Comparison of ENCODE assay signal across 8 cellular contexts in genomic region chr13:30739646-30740642, GRCh38. TPM values are rescaled to one million over a fixed set of nuclear protein-coding genes. Genes with fewer than 3 reads are reported as not detected.
DNase-seq lines count a peak whose midpoint lies in the region; ATAC-seq and TF ChIP-seq lines count a peak whose summit lies in the region.

No MANE protein-coding gene starts in this region.

- H3K79me2 ChIP-seq in DND-41 (ENCODE audit: insufficient read depth, low read length) (no peaks in the 10 kb centered on the region), GM23338 (replicated peaks; ENCODE audit: insufficient read depth) (no peaks in the 10 kb centered on the region), MM.1S (ENCODE audit: low read length) (no peaks in the 10 kb centered on the region)

- DNase-seq in DND-41 (peak; percentile 17), GM23338 (ENCODE audit: low spot score) (no peak), NOMO-1 (lab: John Stamatoyannopoulos, UW; ENCODE audit: unreplicated experiment in 2 of 2) (peak; percentile 67 to 89), activated T-cell treated with anti-CD3 and anti-CD28 coated beads for 48 hours (ENCODE audit: low read depth) (peak; percentile 48), glutamatergic neuron (no peak), MM.1S (no peak)
- peak; percentile 26 for DNase-seq in stimulated activated CD8-positive, alpha-beta memory T cell treated with anti-CD3 and anti-CD28 coated beads, Interleukin-12 subunit alpha, Interleukin-12 subunit beta, amount 100 ng/mL, for 24 hours (ENCODE audit: extremely low read depth)

- no peak overlapping the region for H3K4me3 Mint-ChIP-seq in GM23338
- H3K4me3 Mint-ChIP-seq in glutamatergic neuron (ENCODE audit: unreplicated experiment), result no peak overlapping the region

- H3K4me2 ChIP-seq in DND-41 (ENCODE audit: insufficient read depth, low read length) (no peak overlapping the region), GM23338 (no peak overlapping the region), MM.1S (ENCODE audit: low read depth, low read length) (no peak overlapping the region)

- H3K27me3 ChIP-seq in DND-41 (ENCODE audit: insufficient read depth, low read length, poor library complexity) (no peaks in the 10 kb centered on the region), GM23338 (ENCODE audit: insufficient read depth) (no peaks in the 10 kb centered on the region), MM.1S (replicated peaks; ENCODE audit: insufficient read depth, low read length) (no peaks in the 10 kb centered on the region)

- H3K27me3 Mint-ChIP-seq in GM23338 (ENCODE audit: insufficient read depth, low read depth, poor library complexity), result peaks cover 1% of the 10 kb centered on the region
- peaks cover 8% of the 10 kb centered on the region for H3K27me3 Mint-ChIP-seq in glutamatergic neuron (ENCODE audit: unreplicated experiment)

- no peaks in the 10 kb centered on the region for H4K20me1 ChIP-seq in DND-41 (ENCODE audit: insufficient read depth, low read length)
- H4K20me1 ChIP-seq in GM23338 (replicated peaks; ENCODE audit: insufficient read depth), result no peaks in the 10 kb centered on the region
- H4K20me1 ChIP-seq in MM.1S (ENCODE audit: insufficient read depth, low read length), result no peaks in the 10 kb centered on the region

- H3K4me3 ChIP-seq in DND-41 (ENCODE audit: low read depth in 1 of 2, low read length in 2 of 2) (no peak overlapping the region), GM23338 (no peak overlapping the region), MM.1S (ENCODE audit: low read length) (no peak overlapping the region)

- H2AFZ ChIP-seq in DND-41 (ENCODE audit: low read depth, low read length) (no peak overlapping the region), GM23338 (peak overlapping the region; percentile 87; the same call in 1 of the 2 replicates), MM.1S (ENCODE audit: low read length) (no peak overlapping the region)

- H3K9ac ChIP-seq in DND-41 (ENCODE audit: low read depth, low read length) (no peak overlapping the region), MM.1S (ENCODE audit: low read length) (no peak overlapping the region)

- no peaks in the 10 kb centered on the region; the same call in 1 of the 2 replicates for H3K36me3 ChIP-seq in DND-41 (ENCODE audit: insufficient read depth, low read length)
- H3K36me3 ChIP-seq in GM23338 (ENCODE audit: insufficient read depth), result no peaks in the 10 kb centered on the region
- H3K36me3 ChIP-seq in MM.1S (replicated peaks; ENCODE audit: insufficient read depth, low read length), result no peaks in the 10 kb centered on the region

- ATAC-seq in DND-41 (ENCODE audit: insufficient read depth, low read depth) (no peak), GM23338 (peak; percentile 27; the same call in 2 of the 3 replicates), GM21576 (IDR thresholded peaks at IDR 0.05; ENCODE audit: unreplicated experiment) (no peak)

- TF ChIP-seq CTCF in DND-41 (IDR thresholded peaks at IDR 0.05; ENCODE audit: borderline replicate concordance, extremely low read depth, low read length, poor library complexity, severe bottlenecking) (no peak), GM23338 (conservative IDR thresholded peaks at IDR 0.05; ENCODE audit: low read depth in 2 of 2) (no peak), glutamatergic neuron (IDR thresholded peaks at IDR 0.05; ENCODE audit: partially characterized antibody, unreplicated experiment) (no peak), MM.1S (IDR thresholded peaks at IDR 0.05; ENCODE audit: low read length) (no peak)

- H3K27ac ChIP-seq in DND-41 (ENCODE audit: low read length), result no peak overlapping the region
- H3K27ac ChIP-seq in GM23338 (ENCODE audit: low read depth), result no peak overlapping the region
- no peak overlapping the region for H3K27ac ChIP-seq in MM.1S (ENCODE audit: low read length)

- H3K4me1 ChIP-seq in DND-41 (ENCODE audit: insufficient read depth, low read length) (peaks cover 65% of the 10 kb centered on the region), GM23338 (ENCODE audit: insufficient read depth) (peaks cover 4% of the 10 kb centered on the region; the same call in 1 of the 2 replicates), MM.1S (ENCODE audit: low read length) (peaks cover 48% of the 10 kb centered on the region)

- H3K9me3 ChIP-seq in DND-41 (ENCODE audit: insufficient read depth, low read length, severe bottlenecking), result no peaks in the 10 kb centered on the region
- no peaks in the 10 kb centered on the region for H3K9me3 ChIP-seq in MM.1S (replicated peaks; ENCODE audit: insufficient read depth, low read length)

- H3K36me3 Mint-ChIP-seq in GM23338 (ENCODE audit: low read depth), result no peaks in the 10 kb centered on the region
- H3K36me3 Mint-ChIP-seq in glutamatergic neuron (ENCODE audit: unreplicated experiment), result no peaks in the 10 kb centered on the region

- H3K9me2 ChIP-seq in GM23338 (ENCODE audit: insufficient read depth) (peaks cover 8% of the 10 kb centered on the region; the same call in 1 of the 2 replicates), MM.1S (replicated peaks; ENCODE audit: insufficient read depth, low read length) (no peaks in the 10 kb centered on the region)

- H3K27ac Mint-ChIP-seq in GM23338, result no peak overlapping the region
- peak overlapping the region; percentile 0 for H3K27ac Mint-ChIP-seq in glutamatergic neuron (ENCODE audit: unreplicated experiment)

- H3F3A ChIP-seq in GM23338 (replicated peaks; ENCODE audit: low read depth) (no peaks in the 10 kb centered on the region), MM.1S (ENCODE audit: insufficient read depth, low read length) (peaks cover 8% of the 10 kb centered on the region)

- H3K9me3 Mint-ChIP-seq in GM23338 (no peaks in the 10 kb centered on the region), glutamatergic neuron (ENCODE audit: unreplicated experiment) (peaks cover 5% of the 10 kb centered on the region)

- peaks cover 26% of the 10 kb centered on the region for H3K4me1 Mint-ChIP-seq in GM23338
- H3K4me1 Mint-ChIP-seq in glutamatergic neuron (ENCODE audit: low read depth, unreplicated experiment), result peaks cover 44% of the 10 kb centered on the region

TF ChIP-seq in GM23338, 12 proteins besides CTCF, POLR2A, EP300 and RAD21 (continues in another document):
- TF ChIP-seq POLR2AphosphoS5 (IDR thresholded peaks at IDR 0.05; ENCODE audit: low read depth), result no peak
- TF ChIP-seq, protein P1, sequence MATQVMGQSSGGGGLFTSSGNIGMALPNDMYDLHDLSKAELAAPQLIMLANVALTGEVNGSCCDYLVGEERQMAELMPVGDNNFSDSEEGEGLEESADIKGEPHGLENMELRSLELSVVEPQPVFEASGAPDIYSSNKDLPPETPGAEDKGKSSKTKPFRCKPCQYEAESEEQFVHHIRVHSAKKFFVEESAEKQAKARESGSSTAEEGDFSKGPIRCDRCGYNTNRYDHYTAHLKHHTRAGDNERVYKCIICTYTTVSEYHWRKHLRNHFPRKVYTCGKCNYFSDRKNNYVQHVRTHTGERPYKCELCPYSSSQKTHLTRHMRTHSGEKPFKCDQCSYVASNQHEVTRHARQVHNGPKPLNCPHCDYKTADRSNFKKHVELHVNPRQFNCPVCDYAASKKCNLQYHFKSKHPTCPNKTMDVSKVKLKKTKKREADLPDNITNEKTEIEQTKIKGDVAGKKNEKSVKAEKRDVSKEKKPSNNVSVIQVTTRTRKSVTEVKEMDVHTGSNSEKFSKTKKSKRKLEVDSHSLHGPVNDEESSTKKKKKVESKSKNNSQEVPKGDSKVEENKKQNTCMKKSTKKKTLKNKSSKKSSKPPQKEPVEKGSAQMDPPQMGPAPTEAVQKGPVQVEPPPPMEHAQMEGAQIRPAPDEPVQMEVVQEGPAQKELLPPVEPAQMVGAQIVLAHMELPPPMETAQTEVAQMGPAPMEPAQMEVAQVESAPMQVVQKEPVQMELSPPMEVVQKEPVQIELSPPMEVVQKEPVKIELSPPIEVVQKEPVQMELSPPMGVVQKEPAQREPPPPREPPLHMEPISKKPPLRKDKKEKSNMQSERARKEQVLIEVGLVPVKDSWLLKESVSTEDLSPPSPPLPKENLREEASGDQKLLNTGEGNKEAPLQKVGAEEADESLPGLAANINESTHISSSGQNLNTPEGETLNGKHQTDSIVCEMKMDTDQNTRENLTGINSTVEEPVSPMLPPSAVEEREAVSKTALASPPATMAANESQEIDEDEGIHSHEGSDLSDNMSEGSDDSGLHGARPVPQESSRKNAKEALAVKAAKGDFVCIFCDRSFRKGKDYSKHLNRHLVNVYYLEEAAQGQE (IDR thresholded peaks at IDR 0.05; ENCODE audit: unreplicated experiment), result no peak

RNA-seq across cellular contexts. Expression of gene ALOX5AP, which starts 4.6 kb away (rescaled TPM):
- total RNA-seq in GM23338 (2014; rRNA removed; shearing (Covaris generic)), result not detected in 2 replicates
- polyA plus RNA-seq in GM23338 (2016; fragmentation: Nextera tagmentation; extraction: Ambion mirVana), result 0.23 TPM in 1 of 2 replicates, not detected in the other
- total RNA-seq in glutamatergic neuron (ENCODE audit: unreplicated experiment), result 0.81 TPM

Comparison
In these comparisons a context has a peak if more than half of its experiments do, and no peak if none do; other contexts are left out.
1. DNase-seq: peak in DND-41 (single experiment), NOMO-1 (2 of 2), activated T-cell treated with anti-CD3 and anti-CD28 coated beads for 48 hours (single experiment) and stimulated activated CD8-positive, alpha-beta memory T cell treated with anti-CD3 and anti-CD28 coated beads, Interleukin-12 subunit alpha, Interleukin-12 subunit beta, amount 100 ng/mL, for 24 hours (single experiment); none in GM23338 (single experiment), glutamatergic neuron (single experiment) and MM.1S (single experiment).